Comparison of ENCODE assay signal across 1 cellular context in genomic region chr2:74817333-74817732, GRCh38.
TF ChIP-seq lines count a peak whose summit lies in the region.

No MANE protein-coding gene starts in this region.

TF ChIP-seq in HepG2, 621 proteins besides CTCF, POLR2A, EP300 and RAD21 (continued from another document):
- TF ChIP-seq ZBED4 (CRISPR knock-in tag; IDR thresholded peaks at IDR 0.05; ENCODE audit: borderline replicate concordance): no peak
- no peak for TF ChIP-seq ZFP37 (CRISPR knock-in tag; IDR thresholded peaks at IDR 0.05; ENCODE audit: borderline replicate concordance)
- TF ChIP-seq KLF6 (CRISPR knock-in tag; IDR thresholded peaks at IDR 0.05): no peak
- peak; percentile 34; the same call in 1 of the 2 replicates for TF ChIP-seq SOX5 (CRISPR knock-in tag; IDR thresholded peaks at IDR 0.05; ENCODE audit: borderline replicate concordance)
- TF ChIP-seq HOXD1 (CRISPR knock-in tag; IDR thresholded peaks at IDR 0.05): no peak
- TF ChIP-seq SYNCRIP (IDR thresholded peaks at IDR 0.05; ENCODE audit: insufficient read depth, low read depth, low read length): no peak
- TF ChIP-seq SOX13 (IDR thresholded peaks at IDR 0.05): no peak
- TF ChIP-seq SOX13 (CRISPR knock-in tag; conservative IDR thresholded peaks at IDR 0.05 in 1 of 2, IDR thresholded peaks at IDR 0.05 in 1 of 2): peak in 1 of 2 experiments; percentile 64; a peak in 2 of 4 replicates
- TF ChIP-seq MTA1 (CRISPR knock-in tag; IDR thresholded peaks at IDR 0.05; ENCODE audit: borderline replicate concordance): no peak
- no peak for TF ChIP-seq HMG20B (CRISPR knock-in tag; conservative IDR thresholded peaks at IDR 0.05)
- no peak for TF ChIP-seq STAG1 (CRISPR knock-in tag; IDR thresholded peaks at IDR 0.05)
- no peak for TF ChIP-seq SMAD9 (CRISPR knock-in tag; IDR thresholded peaks at IDR 0.05)
- no peak for TF ChIP-seq MBNL3 (CRISPR knock-in tag; conservative IDR thresholded peaks at IDR 0.05)
- TF ChIP-seq SMAD1 (CRISPR knock-in tag; IDR thresholded peaks at IDR 0.05; ENCODE audit: borderline replicate concordance, low read depth): no peak
- TF ChIP-seq ZNF274 (CRISPR knock-in tag; IDR thresholded peaks at IDR 0.05): no peak
- no peak for TF ChIP-seq PITX1 (CRISPR knock-in tag; IDR thresholded peaks at IDR 0.05)
- no peak for TF ChIP-seq ZNF781 (CRISPR knock-in tag; IDR thresholded peaks at IDR 0.05; ENCODE audit: borderline replicate concordance, not compliant biosample characterization)
- TF ChIP-seq ZNF362 (CRISPR knock-in tag; IDR thresholded peaks at IDR 0.05; ENCODE audit: borderline replicate concordance): peak; percentile 48; the same call in 1 of the 2 replicates
- TF ChIP-seq IKZF4 (CRISPR knock-in tag; IDR thresholded peaks at IDR 0.05; ENCODE audit: borderline replicate concordance, low read depth, not compliant biosample characterization): no peak
- TF ChIP-seq HBP1 (CRISPR knock-in tag; IDR thresholded peaks at IDR 0.05; ENCODE audit: low read depth): no peak
- no peak for TF ChIP-seq ZBTB33 (CRISPR knock-in tag; IDR thresholded peaks at IDR 0.05)
- TF ChIP-seq MTERF4 (CRISPR knock-in tag; IDR thresholded peaks at IDR 0.05): no peak
- TF ChIP-seq JUNB (CRISPR knock-in tag; IDR thresholded peaks at IDR 0.05; ENCODE audit: borderline replicate concordance): no peak
- no peak for TF ChIP-seq NR2F6 (IDR thresholded peaks at IDR 0.05)
- no peak for TF ChIP-seq NR2F6 (CRISPR knock-in tag; IDR thresholded peaks at IDR 0.05)
- no peak for TF ChIP-seq ELF4 (CRISPR knock-in tag; IDR thresholded peaks at IDR 0.05; ENCODE audit: borderline replicate concordance)
- TF ChIP-seq TAF15 (IDR thresholded peaks at IDR 0.05; ENCODE audit: low read depth, low read length, poor library complexity, severe bottlenecking): no peak
- 0 out of 2 replicates have a peak, but pooled peaks have one; percentile 14 for TF ChIP-seq ZNF816 (CRISPR knock-in tag; IDR thresholded peaks at IDR 0.05; ENCODE audit: borderline replicate concordance)
- no peak for TF ChIP-seq JDP2 (CRISPR knock-in tag; IDR thresholded peaks at IDR 0.05; ENCODE audit: borderline replicate concordance)
- no peak for TF ChIP-seq PBX3 (CRISPR knock-in tag; IDR thresholded peaks at IDR 0.05; ENCODE audit: borderline replicate concordance)
- peak; percentile 39; the same call in 1 of the 2 replicates for TF ChIP-seq CEBPG (CRISPR knock-in tag; IDR thresholded peaks at IDR 0.05)
- peak; percentile 3; the same call in 1 of the 2 replicates for TF ChIP-seq ZNF605 (CRISPR knock-in tag; IDR thresholded peaks at IDR 0.05)
- no peak for TF ChIP-seq MLLT10 (CRISPR knock-in tag; IDR thresholded peaks at IDR 0.05)
- no peak for TF ChIP-seq ZFP62 (CRISPR knock-in tag; IDR thresholded peaks at IDR 0.05)
- no peak for TF ChIP-seq SMAD3 (CRISPR knock-in tag; IDR thresholded peaks at IDR 0.05)
- no peak for TF ChIP-seq ZNF589 (CRISPR knock-in tag; conservative IDR thresholded peaks at IDR 0.05)
- no peak for TF ChIP-seq ZNF713 (CRISPR knock-in tag; IDR thresholded peaks at IDR 0.05)
- no peak for TF ChIP-seq BRD4 (CRISPR knock-in tag; IDR thresholded peaks at IDR 0.05)
- TF ChIP-seq ZNF543 (CRISPR knock-in tag; IDR thresholded peaks at IDR 0.05): peak; percentile 8; the same call in 1 of the 2 replicates
- TF ChIP-seq JARID2 (CRISPR knock-in tag; IDR thresholded peaks at IDR 0.05; ENCODE audit: insufficient replicate concordance): no peak
TF ChIP-seq in HepG2: peak in this region for 9.
